ENCODE assay signal across 9 cellular contexts in the genomic region with DNA sequence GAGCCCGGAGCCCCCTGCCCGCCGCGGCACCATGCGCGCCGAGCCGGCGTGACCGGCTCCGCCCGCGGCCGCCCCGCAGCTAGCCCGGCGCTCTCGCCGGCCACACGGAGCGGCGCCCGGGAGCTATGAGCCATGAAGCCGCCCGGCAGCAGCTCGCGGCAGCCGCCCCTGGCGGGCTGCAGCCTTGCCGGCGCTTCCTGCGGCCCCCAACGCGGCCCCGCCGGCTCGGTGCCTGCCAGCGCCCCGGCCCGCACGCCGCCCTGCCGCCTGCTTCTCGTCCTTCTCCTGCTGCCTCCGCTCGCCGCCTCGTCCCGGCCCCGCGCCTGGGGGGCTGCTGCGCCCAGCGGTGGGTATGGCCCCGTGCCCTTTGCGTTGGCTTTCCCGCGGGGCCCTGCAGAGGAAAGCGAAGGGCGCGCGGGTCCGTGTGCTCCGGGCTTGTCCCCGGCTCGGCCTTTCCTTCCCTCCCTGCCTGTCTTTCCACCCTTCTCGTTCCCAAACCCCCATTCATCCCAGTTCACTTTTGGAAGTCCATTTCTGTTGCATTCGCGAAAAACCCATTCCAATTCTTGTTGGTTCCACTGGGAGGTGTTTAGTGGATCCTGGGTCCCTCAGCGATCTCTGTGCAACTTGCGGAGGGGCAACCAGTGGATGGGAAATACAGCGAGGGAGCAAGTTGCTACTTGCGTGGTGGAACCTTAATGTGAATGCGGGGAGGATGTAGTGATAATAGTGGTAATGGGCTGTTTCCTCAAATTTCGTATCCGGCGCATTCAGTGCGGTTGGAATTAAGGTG. TPM values are rescaled to one million over a fixed set of nuclear protein-coding genes. Genes with fewer than 3 reads are reported as not detected.
DNase-seq lines count a peak whose midpoint lies in the region; ATAC-seq, FAIRE-seq and TF ChIP-seq lines count a peak whose summit lies in the region.
"Had no signal": no experiment of that assay in that cellular context is flagged by ENCODE, and none has a peak within 500 bp of the region (broad histone marks: within the 10 kb centered on the region; RNA-seq: fewer than 3 reads in every experiment).

No MANE protein-coding gene starts in this region.

- peak overlapping the region; percentile 79 for H3K4me2 ChIP-seq in A549

- H3K36me3 ChIP-seq in RWPE2 (ENCODE audit: low read depth) (no peaks in the 10 kb centered on the region), lung (ENCODE audit: control insufficient read depth in 2 of 2, insufficient read depth in 2 of 2, low read length in 2 of 2) (no peaks in the 10 kb centered on the region)

- 16% methylated on average over 42 of the region's 77 CpGs for WGBS in A549 (ENCODE audit: missing lambda C conversion rate)
- WGBS in lung, 2 donors = 3% methylated on average over 39 to 77 of the region's 77 CpGs

- H3K9me3 ChIP-seq in A549 (no peaks in the 10 kb centered on the region), RWPE2 (ENCODE audit: severe bottlenecking) (no peaks in the 10 kb centered on the region), lung (ENCODE audit: control insufficient read depth in 2 of 2, insufficient read depth in 1 of 2, low read length in 1 of 2) (peaks cover 0 to 5% of the 10 kb centered on the region in 2 donors)

- H3K4me3 ChIP-seq in A549 = peak overlapping the region; percentile 52
- H3K4me3 ChIP-seq in GM12865 (ENCODE audit: low read depth, low read length) = peak overlapping the region; percentile 55
- H3K4me3 ChIP-seq in RWPE2 (ENCODE audit: severe bottlenecking) = peak overlapping the region; percentile 31
- H3K4me3 ChIP-seq in lung = peak overlapping the region; percentile 36

- no peak for FAIRE-seq in A549 (lab: Jason Lieb, UNC)

- POLR2A ChIA-PET in A549 (lab: Yijun Ruan, JAX) = no interaction called here

- no peak for TF ChIP-seq RAD21 in A549 (conservative IDR thresholded peaks at IDR 0.05 in 1 of 2, IDR thresholded peaks at IDR 0.05 in 1 of 2)

- ATAC-seq in A549 = peak; percentile 65 to 68
- ATAC-seq in HG02973 (IDR thresholded peaks at IDR 0.05; ENCODE audit: unreplicated experiment) = peak; percentile 42
- peak; percentile 52 for ATAC-seq in RWPE2 (ENCODE audit: low read depth)
- no peak for ATAC-seq in lung (ENCODE audit: insufficient read depth, low FRiP score)

- TF ChIP-seq CTCF in A549 (IDR thresholded peaks at IDR 0.05) = no peak
- TF ChIP-seq CTCF in GM12865 (IDR thresholded peaks at IDR 0.05; ENCODE audit: insufficient read depth, low read depth, low read length, missing control alignments) = no peak
- no peak for TF ChIP-seq CTCF in RWPE2 (IDR thresholded peaks at IDR 0.05; ENCODE audit: poor library complexity, severe bottlenecking)
- TF ChIP-seq CTCF in lung (IDR thresholded peaks at IDR 0.05; ENCODE audit: control extremely low read depth, extremely low read depth) = no peak

- peak; percentile 19 to 46 for DNase-seq in A549 (ENCODE audit: low read depth in 1 of 2, low spot score in 1 of 2)
- DNase-seq in GM12865 (ENCODE audit: low read depth) = peak; percentile 49
- no peak for DNase-seq in RWPE2 (ENCODE audit: low spot score)
- peak; percentile 52 for DNase-seq in dermis blood vessel endothelial cell
- DNase-seq in lung (ENCODE audit: low spot score) = no peak
- DNase-seq in superior temporal gyrus (ENCODE audit: extremely low spot score) = peak; percentile 60
- DNase-seq in OCI-M1 (lab: John Stamatoyannopoulos, UW) = no peak

- TF ChIP-seq POLR2A in A549 (IDR thresholded peaks at IDR 0.05; ENCODE audit: low read length) = no peak

- peaks cover 26% of the 10 kb centered on the region for H3K4me1 ChIP-seq in A549
- no peaks in the 10 kb centered on the region for H3K4me1 ChIP-seq in RWPE2 (ENCODE audit: insufficient read depth, poor library complexity, severe bottlenecking)
- H3K4me1 ChIP-seq in lung (ENCODE audit: control insufficient read depth in 2 of 2, insufficient read depth in 2 of 2, low read length in 2 of 2) = peaks cover 0 to 10% of the 10 kb centered on the region in 2 donors

- H3K27me3 ChIP-seq in RWPE2 (ENCODE audit: insufficient read depth, poor library complexity, severe bottlenecking) = peaks cover 55% of the 10 kb centered on the region
- peaks cover 6% of the 10 kb centered on the region for H3K27me3 ChIP-seq in lung (ENCODE audit: control insufficient read depth, insufficient read depth)

- no peak for TF ChIP-seq EP300 in A549 (IDR thresholded peaks at IDR 0.05)

- H3K27ac ChIP-seq in A549 (peak overlapping the region; percentile 47 to 90), RWPE2 (ENCODE audit: poor library complexity, severe bottlenecking) (no peak overlapping the region), lung (ENCODE audit: low read depth in 1 of 2, low read length in 1 of 2) (peak overlapping the region in 1 of 2 donors; percentile 84)

- CTCF ChIA-PET in A549 (lab: Yijun Ruan, JAX) = no interaction called here

TF ChIP-seq in A549, 52 proteins besides CTCF, POLR2A, EP300 and RAD21:
- TF ChIP-seq MAX (IDR thresholded peaks at IDR 0.05) = 0 out of 2 replicates have a peak, but pooled peaks have one; percentile 26
- TF ChIP-seq BHLHE40 (IDR thresholded peaks at IDR 0.05; ENCODE audit: low read depth, low read length) = no peak

RNA-seq across cellular contexts. Expression of gene ADAM23, which starts 0.6 kb away (rescaled TPM):
- 6.1 and 6.7 TPM in 2 replicates for polyA plus RNA-seq in A549 (2011; rRNA removed)
- 3.2 and 4.4 TPM in 2 replicates for polyA plus RNA-seq in A549 (2012; cell fraction: cytosol; rRNA removed)
- 1.5 and 3.7 TPM in 2 replicates for polyA plus RNA-seq in A549 (2012; cell fraction: nucleus; rRNA removed)
- 7.8 to 9.3 TPM (median 9.1 TPM) in 3 replicates for polyA plus RNA-seq in A549 (2017; fragmentation: RNase III; extraction: RNeasy Plus Mini Kit Qiagen cat#74134 plus additional on column Dnase treatment)
- polyA minus RNA-seq in A549 (2011; rRNA and poly(A)+ RNA removed) = 5.4 and 5.7 TPM in 2 replicates
- 0.85 and 3.4 TPM in 2 replicates for total RNA-seq in dermis blood vessel endothelial cell
- 1 to 10 TPM; 1.6 to 1.7 TPM for total RNA-seq in lung
- under 1 TPM; 0.57 to 0.76 TPM for polyA plus RNA-seq in lung
- total RNA-seq: renal cortical epithelial cell had no signal

Comparison
In these comparisons a context has a peak if more than half of its experiments do, and no peak if none do; other contexts are left out.
1. DNase-seq: peak in A549 (2 of 2), GM12865 (single experiment), dermis blood vessel endothelial cell (single experiment) and superior temporal gyrus (single experiment); none in RWPE2 (single experiment), lung (single experiment) and OCI-M1 (single experiment).
2. Peak in every context shown above with its lines, with median percentiles within 50 percentile points of each other: H3K4me3 ChIP-seq.